Comparison of ENCODE assay signal across 20 cellular contexts in the genomic region with DNA sequence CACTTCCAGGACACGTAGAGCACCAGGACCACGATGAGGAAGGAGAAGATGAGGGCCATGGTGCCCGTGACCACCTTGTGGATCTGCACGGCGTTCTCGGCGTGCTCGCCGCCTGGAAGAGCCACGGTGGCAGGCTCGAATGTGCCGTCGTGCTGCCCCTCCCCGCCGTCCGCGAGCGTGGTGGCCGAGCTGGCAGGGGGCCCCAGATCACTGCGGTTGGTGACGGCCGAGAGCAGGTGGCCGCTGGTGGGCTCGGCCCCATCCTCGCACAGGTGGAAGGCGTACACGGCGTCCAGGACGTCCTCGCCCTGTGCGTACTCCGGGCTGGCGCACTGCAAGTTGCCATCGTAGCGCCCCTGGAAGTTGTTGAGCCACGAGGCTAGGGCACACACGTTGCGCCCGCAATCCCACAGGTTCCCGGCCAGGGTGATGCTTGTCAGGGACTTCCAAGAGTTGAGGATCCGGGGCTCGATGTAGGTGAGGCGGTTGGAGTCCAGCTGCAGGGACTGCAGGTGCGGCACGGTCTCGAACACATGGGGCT. TPM values are rescaled to one million over a fixed set of nuclear protein-coding genes. Genes with fewer than 3 reads are reported as not detected.
DNase-seq lines count a peak whose midpoint lies in the region; ATAC-seq, FAIRE-seq and TF ChIP-seq lines count a peak whose summit lies in the region.
"Had no signal": no experiment of that assay in that cellular context is flagged by ENCODE, and none has a peak within 500 bp of the region (broad histone marks: within the 10 kb centered on the region; RNA-seq: fewer than 3 reads in every experiment).

No MANE protein-coding gene starts in this region.

- no peak overlapping the region for H3K4me3 Mint-ChIP-seq in CD4-positive, alpha-beta memory T cell

- H2BK15ac ChIP-seq in neuronal stem cell (ENCODE audit: low read length), result peak overlapping the region; percentile 94

- H3K23ac ChIP-seq in neuronal stem cell (ENCODE audit: low read depth, low read length, poor library complexity), result peak overlapping the region; percentile 96

- intact Hi-C loops in heart left ventricle (cut with DNase I) (loop anchor here in 1 of 10 donors (10.0 kb wide), 1 partner anchor 228 kb away; no protein-coding TSS in a partner anchor), Right ventricle myocardium inferior (cut with DNase I) (no loop called here), stomach (cut with DNase I; ENCODE audit: low total_unique reads) (no loop called here)
- intact Hi-C loops in CD4-positive, alpha-beta memory T cell (cut with micrococcal nuclease), result no loop called here

- H3K27me3 ChIP-seq in heart left ventricle, result peaks cover 18 to 67% (median 50%) of the 10 kb centered on the region in 9 donors
- peaks cover 13 to 46% (median 45%) of the 10 kb centered on the region in 3 experiments for H3K27me3 ChIP-seq in neuronal stem cell (ENCODE audit: control insufficient read depth in 3 of 3, insufficient read depth in 3 of 3, low read depth in 1 of 3, low read length in 3 of 3)
- peaks cover 13 to 64% (median 33%) of the 10 kb centered on the region in 3 donors for H3K27me3 ChIP-seq in stomach
- H3K27me3 ChIP-seq in CD4-positive, alpha-beta memory T cell (ENCODE audit: insufficient read depth, low read length), result no peaks in the 10 kb centered on the region
- H3K27me3 ChIP-seq: body of pancreas had no signal

- peak overlapping the region; percentile 93 for H3K18ac ChIP-seq in neuronal stem cell (ENCODE audit: low read length)

- H3K9me3 ChIP-seq in heart left ventricle (no peaks in the 10 kb centered on the region), neuronal stem cell (replicated peaks in 1 of 2; ENCODE audit: control insufficient read depth in 2 of 2, insufficient read depth in 1 of 2, low read depth in 1 of 2, low read length in 2 of 2) (no peaks in the 10 kb centered on the region), stomach (no peaks in the 10 kb centered on the region)
- no peaks in the 10 kb centered on the region for H3K9me3 ChIP-seq in CD4-positive, alpha-beta memory T cell (ENCODE audit: control insufficient read depth in 1 of 2, low read length in 2 of 2)
- H3K9me3 ChIP-seq: body of pancreas, psoas muscle had no signal

- POLR2A ChIA-PET in CD4-positive, alpha-beta memory T cell (lab: Charles Lee; ENCODE audit: partially characterized antibody), result no interaction called here

- peak overlapping the region; percentile 91 for H2BK5ac ChIP-seq in neuronal stem cell (ENCODE audit: low read length)

- TF ChIP-seq EP300 in stomach (IDR thresholded peaks at IDR 0.05), result no peak

- H2AFZ ChIP-seq in neuronal stem cell (ENCODE audit: low read length), result no peak overlapping the region

- H3K36me3 ChIP-seq in heart left ventricle, result no peaks in the 10 kb centered on the region
- no peaks in the 10 kb centered on the region for H3K36me3 ChIP-seq in neuronal stem cell (replicated peaks in 1 of 2; ENCODE audit: control insufficient read depth in 2 of 2, insufficient read depth in 2 of 2, low read length in 2 of 2)
- H3K36me3 ChIP-seq in stomach, result no peaks in the 10 kb centered on the region
- no peaks in the 10 kb centered on the region for H3K36me3 ChIP-seq in CD4-positive, alpha-beta memory T cell (ENCODE audit: insufficient read depth, low read length)

- peak overlapping the region; percentile 95 for H3K14ac ChIP-seq in neuronal stem cell (ENCODE audit: low read length)

- H2BK120ac ChIP-seq in neuronal stem cell (ENCODE audit: low read depth, low read length), result no peak overlapping the region

- no peak overlapping the region for H3K27ac Mint-ChIP-seq in CD4-positive, alpha-beta memory T cell
- H3K27ac Mint-ChIP-seq: activated T-helper 2 cell treated with anti-CD3 and anti-CD28 coated beads, Interferon-gamma antibody, Interleukin-2, Interleukin-4, amounts not matched to agents 10 μg/mL and 5 μg/mL and 100 μg/mL, durations not matched to agents 14 hours and 24 hours and 36 hours had no signal

- no peak overlapping the region for H3K27ac ChIP-seq in heart left ventricle
- H3K27ac ChIP-seq in neuronal stem cell (replicated peaks; ENCODE audit: low read length), result no peak overlapping the region
- no peak overlapping the region for H3K27ac ChIP-seq in stomach
- H3K27ac ChIP-seq in CD4-positive, alpha-beta memory T cell (ENCODE audit: low read depth, low read length), result no peak overlapping the region
- H3K27ac ChIP-seq: body of pancreas, psoas muscle had no signal

- no peaks in the 10 kb centered on the region for H3K36me3 Mint-ChIP-seq in CD4-positive, alpha-beta memory T cell

- no peak overlapping the region for H3K4ac ChIP-seq in neuronal stem cell (ENCODE audit: low read length)

- H3K9ac ChIP-seq in neuronal stem cell (ENCODE audit: low read depth, low read length, poor library complexity), result peak overlapping the region; percentile 71

- no peaks in the 10 kb centered on the region for H3K4me1 Mint-ChIP-seq in CD4-positive, alpha-beta memory T cell

- H3K27me3 Mint-ChIP-seq in CD4-positive, alpha-beta memory T cell, result peaks cover 11 to 18% of the 10 kb centered on the region in 2 donors

- H3K9me3 Mint-ChIP-seq in CD4-positive, alpha-beta memory T cell, result peaks cover 0 to 19% (median 10%) of the 10 kb centered on the region in 8 donors
- H3K9me3 Mint-ChIP-seq: activated T-helper 2 cell treated with anti-CD3 and anti-CD28 coated beads, Interferon-gamma antibody, Interleukin-2, Interleukin-4, amounts not matched to agents 10 μg/mL and 5 μg/mL and 100 μg/mL, durations not matched to agents 14 hours and 24 hours and 36 hours had no signal

- DNase-seq in heart left ventricle, result no peak
- no peak for DNase-seq in Right ventricle myocardium inferior (ENCODE audit: missing footprints)
- DNase-seq in neuronal stem cell (ENCODE audit: low spot score), result no peak
- no peak for DNase-seq in stomach
- DNase-seq in CD4-positive, alpha-beta memory T cell, result no peak
- no peak for DNase-seq in stimulated activated naive CD4-positive, alpha-beta T cell treated with Interleukin-2 at 50 U/mL for 16 hours (lab: John Stamatoyannopoulos, UW)
- DNase-seq in GM12891 (ENCODE audit: insufficient read length, low spot score), result no peak
- DNase-seq: activated CD4-positive, alpha-beta T cell treated with anti-CD3 and anti-CD28 coated beads, Interleukin-2, amount 50 U/mL, for 4 hours; body of pancreas; NCI-H1436; NCI-H226; stimulated activated CD4-positive, alpha-beta T cell treated with anti-CD3 and anti-CD28 coated beads, Interleukin-1b, Interleukin-23, amount 100 ng/mL, for 48 hours had no signal

- CTCF ChIA-PET in CD4-positive, alpha-beta memory T cell (lab: Charles Lee; ENCODE audit: partially characterized antibody), result no interaction called here

- WGBS in heart left ventricle, 4 donors, result 14 to 25% (median 15%) methylated on average over 19 to 46 of the region's 46 CpGs
- no CpG with 5 or more reads among the region's 46 CpGs for WGBS in neuronal stem cell (ENCODE audit: extremely low coverage in 2 of 2, insufficient read length in 2 of 2, insufficient replicate concordance in 1 of 2), 2 donors
- 0 to 15% (median 11%) methylated on average over 7 to 46 of the region's 46 CpGs for WGBS in stomach, 5 donors

- H2AK5ac ChIP-seq in neuronal stem cell (ENCODE audit: low read depth, low read length), result peak overlapping the region; percentile 64

- no peak overlapping the region for H4K91ac ChIP-seq in neuronal stem cell (ENCODE audit: low read depth, low read length, poor library complexity)

- peak overlapping the region; percentile 75 for H2BK12ac ChIP-seq in neuronal stem cell (ENCODE audit: low read length)

- peak overlapping the region; percentile 53 for H4K8ac ChIP-seq in neuronal stem cell (ENCODE audit: low read depth, low read length)

- no peaks in the 10 kb centered on the region for H3K79me1 ChIP-seq in neuronal stem cell (ENCODE audit: low read depth, low read length)

- no peak for FAIRE-seq in GM12891 (lab: Jason Lieb, UNC)
- FAIRE-seq: G401.6, islet of Langerhans, TTC549, urothelium cell line had no signal

- H3K4me2 ChIP-seq in neuronal stem cell (ENCODE audit: insufficient read depth, low read length, poor library complexity, severe bottlenecking), result peak overlapping the region; percentile 93

- TF ChIP-seq POLR2A in heart left ventricle (IDR thresholded peaks at IDR 0.05), result no peak
- no peak for TF ChIP-seq POLR2A in stomach (IDR thresholded peaks at IDR 0.05)
- no peak for TF ChIP-seq POLR2A in GM12891 (IDR thresholded peaks at IDR 0.05; ENCODE audit: low read depth, low read length)

- no peak for ATAC-seq in heart left ventricle
- ATAC-seq in Right ventricle myocardium inferior, result no peak
- ATAC-seq: body of pancreas had no signal

- peaks cover 0 to 17% (median 10%) of the 10 kb centered on the region in 12 donors for H3K4me1 ChIP-seq in heart left ventricle
- peaks cover 2 to 12% of the 10 kb centered on the region in 2 donors for H3K4me1 ChIP-seq in neuronal stem cell (ENCODE audit: control insufficient read depth in 2 of 2, insufficient read depth in 1 of 2, low read depth in 1 of 2, low read length in 2 of 2)
- peaks cover 0 to 26% (median 21%) of the 10 kb centered on the region in 4 donors for H3K4me1 ChIP-seq in stomach
- H3K4me1 ChIP-seq in CD4-positive, alpha-beta memory T cell (ENCODE audit: insufficient read depth, low read length), result no peaks in the 10 kb centered on the region
- H3K4me1 ChIP-seq: psoas muscle had no signal

- H3K4me3 ChIP-seq in heart left ventricle (peak overlapping the region in 7 of 12 donors; percentile 25 to 54 (median 46)), iPS-11a (ENCODE audit: low read depth, low read length) (peak overlapping the region; percentile 39), neuronal stem cell (ENCODE audit: low read length in 2 of 2) (peak overlapping the region in 1 of 2 donors; percentile 31), stomach (peak overlapping the region in 2 of 4 donors; percentile 11 to 38)
- no peak overlapping the region for H3K4me3 ChIP-seq in CD4-positive, alpha-beta memory T cell (ENCODE audit: low read length in 2 of 2)
- H3K4me3 ChIP-seq: body of pancreas had no signal

- no peak for TF ChIP-seq CTCF in heart left ventricle (IDR thresholded peaks at IDR 0.05)
- no peak for TF ChIP-seq CTCF in stomach (IDR thresholded peaks at IDR 0.05)

TF ChIP-seq in GM12891, 5 proteins besides CTCF, POLR2A, EP300 and RAD21:
- no peak for TF ChIP-seq POU2F2 (IDR thresholded peaks at IDR 0.05; ENCODE audit: low read depth, low read length)
- no peak for TF ChIP-seq PAX5 (IDR thresholded peaks at IDR 0.05; ENCODE audit: insufficient read depth, low read length, severe bottlenecking)
- TF ChIP-seq SPI1 (IDR thresholded peaks at IDR 0.05; ENCODE audit: low read depth, low read length), result no peak
- TF ChIP-seq POLR2AphosphoS5 (IDR thresholded peaks at IDR 0.05; ENCODE audit: low read depth, low read length), result no peak
- no peak for TF ChIP-seq TAF1 (IDR thresholded peaks at IDR 0.05; ENCODE audit: low read depth, low read length)

RNA-seq across cellular contexts. Expression of a gene that starts 2.0 kb away (rescaled TPM):
- total RNA-seq in heart left ventricle, result under 1 TPM in 6 of 9 donors, not detected in 3; 0.09 to 0.93 (median 0.23) TPM
- polyA plus RNA-seq in heart left ventricle, result under 1 TPM; 0.19 to 0.27 TPM
- 0.68 TPM for total RNA-seq in Right ventricle myocardium inferior
- polyA plus RNA-seq in neuronal stem cell (2013, experiment 1 of 2), result 0.14 TPM
- 0.10 TPM for polyA plus RNA-seq in neuronal stem cell (2013, experiment 2 of 2)
- total RNA-seq in stomach, result under 1 TPM in 1 of 5 donors, not detected in 4; 0.37 TPM
- polyA plus RNA-seq in stomach, result under 1 TPM in 1 of 3 donors, not detected in 2; 0.33 TPM
- total RNA-seq in CD4-positive, alpha-beta memory T cell, result not detected
- polyA plus RNA-seq in CD4-positive, alpha-beta memory T cell, result not detected
- polyA plus RNA-seq in GM12891 (2012; ENCODE audit: low read depth, missing spikeins), result not detected
- total RNA-seq: activated T-helper 2 cell treated with anti-CD3 and anti-CD28 coated beads, Interferon-gamma antibody, Interleukin-2, Interleukin-4, amounts not matched to agents 10 μg/mL and 5 μg/mL and 100 μg/mL, durations not matched to agents 14 hours and 24 hours and 36 hours; body of pancreas; OCI-LY7 had no signal

Comparison
In these comparisons a context has a peak if more than half of its experiments do, and no peak if none do; other contexts are left out.
1. H3K4me3 ChIP-seq: peak in heart left ventricle (7 of 12) and iPS-11a (single experiment); none in CD4-positive, alpha-beta memory T cell (0 of 2).